22 cellular contexts compared by ENCODE assay signal in genomic region chr17:75820411-75821080, GRCh38. TPM values are rescaled to one million over a fixed set of nuclear protein-coding genes. Genes with fewer than 3 reads are reported as not detected.
DNase-seq lines count a peak whose midpoint lies in the region; ATAC-seq, FAIRE-seq and TF ChIP-seq lines count a peak whose summit lies in the region.
"Had no signal": no experiment of that assay in that cellular context is flagged by ENCODE, and none has a peak within 500 bp of the region (broad histone marks: within the 10 kb centered on the region; RNA-seq: fewer than 3 reads in every experiment).

No MANE protein-coding gene starts in this region.

- H3K9me3 Mint-ChIP-seq in activated naive CD8-positive, alpha-beta T cell (ENCODE audit: low read depth), result no peaks in the 10 kb centered on the region
- no peaks in the 10 kb centered on the region for H3K9me3 Mint-ChIP-seq in activated naive CD8-positive, alpha-beta T cell treated with anti-CD3 and anti-CD28 coated beads, Interleukin-2, amount 50 U/mL, for 24 hours
- H3K9me3 Mint-ChIP-seq: CD8-positive, alpha-beta T cell had no signal

- SMC1A ChIA-PET in GM12878 (lab: Charles Lee; ENCODE audit: uncharacterized antibody, unreplicated experiment), result interaction anchor here (1.1 kb wide), 1 partner anchor 39 kb away, joined by 3 read pairs; no protein-coding TSS in a partner anchor

- POLR2A ChIA-PET in GM12878 (lab: Charles Lee), result interaction anchor here (0.6 kb wide), 1 partner anchor 9 kb away, joined by 6 read pairs; no protein-coding TSS in a partner anchor

- H3K4me1 ChIP-seq in GM12878 (ENCODE audit: control insufficient read depth, insufficient read depth, low read length) (no peaks in the 10 kb centered on the region), osteoblast (ENCODE audit: insufficient read depth, low read length) (no peaks in the 10 kb centered on the region)

- TF ChIP-seq RAD21 in GM12878 (IDR thresholded peaks at IDR 0.05; ENCODE audit: insufficient read depth, low read depth, low read length), result no peak

- H3K27ac Mint-ChIP-seq in activated naive CD8-positive, alpha-beta T cell, result peak overlapping the region; percentile 72
- no peak overlapping the region for H3K27ac Mint-ChIP-seq in activated naive CD8-positive, alpha-beta T cell treated with anti-CD3 and anti-CD28 coated beads, Interleukin-2, amount 50 U/mL, for 24 hours

- H3K79me2 ChIP-seq in GM12878 (ENCODE audit: control insufficient read depth, insufficient read depth, low read length), result no peaks in the 10 kb centered on the region
- no peaks in the 10 kb centered on the region for H3K79me2 ChIP-seq in osteoblast (ENCODE audit: insufficient read depth, low read length)

- H3K4me3 ChIP-seq in H7 (ENCODE audit: insufficient read depth, low read depth, low read length) (no peak overlapping the region), GM12878 (no peak overlapping the region), osteoblast (ENCODE audit: insufficient read depth, low read length) (no peak overlapping the region)

- no peaks in the 10 kb centered on the region for H3K27me3 Mint-ChIP-seq in activated naive CD8-positive, alpha-beta T cell
- no peaks in the 10 kb centered on the region for H3K27me3 Mint-ChIP-seq in activated naive CD8-positive, alpha-beta T cell treated with anti-CD3 and anti-CD28 coated beads, Interleukin-2, amount 50 U/mL, for 24 hours

- TF ChIP-seq POLR2A in GM12878 (IDR thresholded peaks at IDR 0.05; ENCODE audit: low read depth, low read length), result no peak

- no peak overlapping the region for H3K9ac ChIP-seq in GM12878 (ENCODE audit: control insufficient read depth, insufficient read depth, low read length)

- H3K27me3 ChIP-seq in H7 (ENCODE audit: control insufficient read depth, insufficient read depth, low read length) (no peaks in the 10 kb centered on the region), GM12878 (replicated peaks in 1 of 2; ENCODE audit: control insufficient read depth in 2 of 2, insufficient read depth in 2 of 2, low read length in 1 of 2) (no peaks in the 10 kb centered on the region), osteoblast (ENCODE audit: insufficient read depth, low read length) (no peaks in the 10 kb centered on the region)

- H3K4me3 Mint-ChIP-seq in activated naive CD8-positive, alpha-beta T cell, result no peak overlapping the region
- H3K4me3 Mint-ChIP-seq in activated naive CD8-positive, alpha-beta T cell treated with anti-CD3 and anti-CD28 coated beads, Interleukin-2, amount 50 U/mL, for 24 hours, result no peak overlapping the region
- H3K4me3 Mint-ChIP-seq: CD8-positive, alpha-beta T cell had no signal

- TF ChIP-seq EP300 in GM12878 (IDR thresholded peaks at IDR 0.05; ENCODE audit: borderline replicate concordance in 1 of 2, control insufficient read depth in 1 of 2, low read depth in 2 of 2, low read length in 2 of 2), result no peak

- DNase-seq in activated naive CD8-positive, alpha-beta T cell treated with anti-CD3 and anti-CD28 coated beads, Interleukin-2, amount 50 U/mL, for 24 hours, result no peak
- DNase-seq in H7, result peak; percentile 43
- DNase-seq in GM12878 (ENCODE audit: low read depth, low spot score), result no peak
- DNase-seq in osteoblast (ENCODE audit: insufficient read length, low spot score, missing footprints), result peak; percentile 87
- DNase-seq in iPS-NIHi7 (ENCODE audit: extremely low spot score), result no peak
- DNase-seq: ACHN; CD8-positive, alpha-beta T cell; DMS79 treated with DMSO at 0.1 percent for 48 hours; GOT3; KBM-7; NCI-H1436; NCI-H2029; NCI-H2171; NCI-H446; NCI-H748 treated with DMSO at 0.1 percent for 48 hours; OCI-M1; SIG-M5 had no signal

- H3K9me3 ChIP-seq in GM12878 (replicated peaks; ENCODE audit: control insufficient read depth, insufficient read depth, low read length), result no peaks in the 10 kb centered on the region
- H3K9me3 ChIP-seq in osteoblast (ENCODE audit: low read depth, low read length), result no peaks in the 10 kb centered on the region

- CTCF ChIA-PET in GM12878 (lab: Yijun Ruan, JAX), result interaction anchor here (0.7 kb wide), 1 partner anchor 187 kb away, joined by 3 read pairs; no protein-coding TSS in a partner anchor

- in situ Hi-C loops in GM12878 (cut with MboI), result no loop called here

- TSS peak; percentile 28 for BruUV-seq in GM12878 (replicated peaks; lab: Mats Ljungman, UMichigan)

- 82% methylated on average over 15 of the region's 15 CpGs for WGBS in GM12878 (ENCODE audit: insufficient coverage, insufficient replicate concordance, low lambda C conversion rate, missing lambda C conversion rate)

- no peak for FAIRE-seq in GM12878 (lab: Jason Lieb, UNC)
- FAIRE-seq: D721Med had no signal

- H3K27ac ChIP-seq in GM12878 (ENCODE audit: control insufficient read depth, insufficient read depth) (no peak overlapping the region), osteoblast (ENCODE audit: low read depth, low read length) (no peak overlapping the region)

- H3K36me3 ChIP-seq in H7 (replicated peaks; ENCODE audit: control insufficient read depth, insufficient read depth, low read length), result peaks cover 46% of the 10 kb centered on the region
- H3K36me3 ChIP-seq in GM12878 (ENCODE audit: control insufficient read depth in 2 of 2, insufficient read depth in 2 of 2, low read length in 1 of 2), result peaks cover 22 to 23% of the 10 kb centered on the region in 2 experiments; a peak in 3 of 4 replicates
- H3K36me3 ChIP-seq in osteoblast (ENCODE audit: insufficient read depth, low read length), result peaks cover 49% of the 10 kb centered on the region

- TF ChIP-seq CTCF in GM12878 (IDR thresholded peaks at IDR 0.05 in 2 of 3, conservative IDR thresholded peaks at IDR 0.05 in 1 of 3; ENCODE audit: control insufficient read depth in 2 of 3, extremely low read depth in 1 of 3, insufficient read depth in 1 of 3, low read depth in 3 of 3, low read length in 3 of 3) (no peak), osteoblast (IDR thresholded peaks at IDR 0.05; ENCODE audit: extremely low read depth, low read depth, low read length) (no peak)

- ATAC-seq in activated naive CD8-positive, alpha-beta T cell treated with anti-CD3 and anti-CD28 coated beads, Interleukin-2, amount 50 U/mL, for 24 hours, result no peak
- ATAC-seq in GM12878 (no peak), HG03135 (IDR thresholded peaks at IDR 0.05; ENCODE audit: unreplicated experiment) (no peak), GM21423 (IDR thresholded peaks at IDR 0.05; ENCODE audit: unreplicated experiment) (no peak)
- ATAC-seq: CD8-positive, alpha-beta T cell had no signal

- H3K4me2 ChIP-seq in GM12878 (ENCODE audit: control insufficient read depth, insufficient read depth) (no peak overlapping the region), osteoblast (ENCODE audit: insufficient read depth, low read length) (no peak overlapping the region)

- RAD21 ChIA-PET in GM12878 (lab: Charles Lee; ENCODE audit: unreplicated experiment), result interaction anchor here (0.9 to 1.0 kb wide), 2 partner anchors 12 to 56 kb away, joined by 4 read pairs; partner anchors contain the start of gene GALK1

- H3K36me3 Mint-ChIP-seq in activated naive CD8-positive, alpha-beta T cell, result no peaks in the 10 kb centered on the region
- H3K36me3 Mint-ChIP-seq in activated naive CD8-positive, alpha-beta T cell treated with anti-CD3 and anti-CD28 coated beads, Interleukin-2, amount 50 U/mL, for 24 hours (ENCODE audit: low read depth), result peaks cover 8% of the 10 kb centered on the region

- intact Hi-C loops in GM12878 (cut with micrococcal nuclease; ENCODE audit: unreplicated experiment), result no loop called here

- H4K20me1 ChIP-seq in GM12878 (ENCODE audit: control insufficient read depth, insufficient read depth) (no peaks in the 10 kb centered on the region), osteoblast (ENCODE audit: insufficient read depth, low read length) (no peaks in the 10 kb centered on the region)

- peaks cover 18% of the 10 kb centered on the region for H3K4me1 Mint-ChIP-seq in activated naive CD8-positive, alpha-beta T cell (ENCODE audit: low read depth)
- H3K4me1 Mint-ChIP-seq in activated naive CD8-positive, alpha-beta T cell treated with anti-CD3 and anti-CD28 coated beads, Interleukin-2, amount 50 U/mL, for 24 hours, result peaks cover 16% of the 10 kb centered on the region

- H2AFZ ChIP-seq in GM12878 (ENCODE audit: control insufficient read depth, low read depth, low read length) (no peak overlapping the region), osteoblast (ENCODE audit: low read length) (no peak overlapping the region)

RNA-seq across cellular contexts. Expression of gene UNC13D, which starts 23.7 kb away (rescaled TPM):
- 4.2 and 7.2 TPM in 2 replicates for total RNA-seq in H7 (2014; rRNA removed; shearing (Covaris generic))
- total RNA-seq in GM12878 (2013; cell fraction: nucleolus; rRNA removed), result 128 and 142 TPM in 2 replicates
- 37.9 and 45.2 TPM in 2 replicates for total RNA-seq in GM12878 (2014; rRNA removed)
- 10.0 and 10.3 TPM in 2 replicates for total RNA-seq in GM12878 (2014; rRNA removed; fragmentation: Illumina TruSeq; extraction: Trizol)
- total RNA-seq in GM12878 (2021), result 58.6 and 63.9 TPM in 2 replicates
- polyA plus RNA-seq in GM12878 (2011; ENCODE audit: low read depth), result 46.6 TPM
- 9.2 and 15.5 TPM in 2 replicates for polyA plus RNA-seq in GM12878 (2011; rRNA removed)
- polyA plus RNA-seq in GM12878 (2011; cell fraction: cytosol; rRNA removed), result 11.1 and 15.5 TPM in 2 replicates
- 157 and 179 TPM in 2 replicates for polyA plus RNA-seq in GM12878 (2011; cell fraction: nucleus; rRNA removed)
- 42.6 and 46.6 TPM in 2 replicates for polyA plus RNA-seq in GM12878 (2012)
- polyA plus RNA-seq in GM12878 (2014; fragmentation: Illumina TruSeq; extraction: Trizol), result 4.0 and 14.4 TPM in 2 replicates
- polyA plus RNA-seq in GM12878 (2014; fragmentation: Nextera tagmentation; extraction: Ambion mirVana), result 1 to 10 TPM in 1 of 2 experiments, under 1 TPM in 1; 0.32 to 1.6 TPM
- 37.1 and 46.0 TPM in 2 replicates for polyA plus RNA-seq in GM12878 (2014; rRNA removed)
- polyA plus RNA-seq in GM12878 (2016; fragmentation: Nextera tagmentation; extraction: Ambion mirVana), result 10 to 100 TPM; 34.9 to 37.4 TPM
- polyA minus RNA-seq in GM12878 (2011; rRNA and poly(A)+ RNA removed), result 12.5 and 23.1 TPM in 2 replicates
- polyA minus RNA-seq in GM12878 (2011; cell fraction: cytosol; rRNA and poly(A)+ RNA removed), result 9.7 and 12.6 TPM in 2 replicates
- polyA minus RNA-seq in GM12878 (2011; cell fraction: nucleus; rRNA and poly(A)+ RNA removed), result 47.1 and 66.4 TPM in 2 replicates
- total RNA-seq in osteoblast, result 1.1 and 2.1 TPM in 2 replicates
- total RNA-seq: RPMI7951 had no signal

RNA-seq across cellular contexts. Expression of gene WBP2, which starts 34.6 kb away (rescaled TPM):
- total RNA-seq in H7 (2014; rRNA removed; shearing (Covaris generic)), result 44.8 and 48.2 TPM in 2 replicates
- 24.5 and 27.7 TPM in 2 replicates for total RNA-seq in GM12878 (2013; cell fraction: nucleolus; rRNA removed)
- total RNA-seq in GM12878 (2014; rRNA removed) (26.0 and 28.4 TPM in 2 replicates), GM12878 (2014; rRNA removed; fragmentation: Illumina TruSeq; extraction: Trizol) (11.8 and 12.1 TPM in 2 replicates), GM12878 (2021) (53.9 and 56.4 TPM in 2 replicates), osteoblast (31.1 and 38.3 TPM in 2 replicates)
- polyA plus RNA-seq in GM12878 (2011; ENCODE audit: low read depth), result 45.2 TPM
- polyA plus RNA-seq in GM12878 (2011; rRNA removed) (12.7 and 18.6 TPM in 2 replicates), GM12878 (2014; fragmentation: Illumina TruSeq; extraction: Trizol) (40.8 and 53.4 TPM in 2 replicates), GM12878 (2014; fragmentation: Nextera tagmentation; extraction: Ambion mirVana) (1 to 10 TPM; 1.5 to 3.0 TPM), GM12878 (2014; rRNA removed) (26.6 and 30.9 TPM in 2 replicates), GM12878 (2016; fragmentation: Nextera tagmentation; extraction: Ambion mirVana) (10 to 100 TPM; 49.8 to 57.3 TPM)
- 18.8 and 21.9 TPM in 2 replicates for polyA plus RNA-seq in GM12878 (2011; cell fraction: cytosol; rRNA removed)
- polyA plus RNA-seq in GM12878 (2011; cell fraction: nucleus; rRNA removed), result 60.2 and 65.4 TPM in 2 replicates
- 80.3 and 82.1 TPM in 2 replicates for polyA plus RNA-seq in GM12878 (2012)
- 20.7 and 21.9 TPM in 2 replicates for polyA minus RNA-seq in GM12878 (2011; rRNA and poly(A)+ RNA removed)
- polyA minus RNA-seq in GM12878 (2011; cell fraction: cytosol; rRNA and poly(A)+ RNA removed), result 11.9 and 13.1 TPM in 2 replicates
- polyA minus RNA-seq in GM12878 (2011; cell fraction: nucleus; rRNA and poly(A)+ RNA removed), result 21.2 and 23.5 TPM in 2 replicates

RNA-seq across cellular contexts. Expression of gene UNK, which starts 35.9 kb away (rescaled TPM):
- total RNA-seq in H7 (2014; rRNA removed; shearing (Covaris generic)), result 17.9 and 21.7 TPM in 2 replicates
- total RNA-seq in GM12878 (2013; cell fraction: nucleolus; rRNA removed), result 197 and 212 TPM in 2 replicates
- total RNA-seq in GM12878 (2014; rRNA removed) (26.7 and 32.6 TPM in 2 replicates), GM12878 (2014; rRNA removed; fragmentation: Illumina TruSeq; extraction: Trizol) (23.8 and 25.9 TPM in 2 replicates), GM12878 (2021) (32.2 and 34.5 TPM in 2 replicates), osteoblast (18.5 and 23.6 TPM in 2 replicates)
- polyA plus RNA-seq in GM12878 (2011; ENCODE audit: low read depth), result 6.2 TPM
- polyA plus RNA-seq in GM12878 (2011; rRNA removed) (30.8 and 33.2 TPM in 2 replicates), GM12878 (2014; fragmentation: Illumina TruSeq; extraction: Trizol) (25.2 and 26.9 TPM in 2 replicates), GM12878 (2014; fragmentation: Nextera tagmentation; extraction: Ambion mirVana) (10 to 100 TPM in 1 of 2 experiments, 1 to 10 TPM in 1; 8.9 to 11.9 TPM), GM12878 (2014; rRNA removed) (29.7 and 31.1 TPM in 2 replicates), GM12878 (2016; fragmentation: Nextera tagmentation; extraction: Ambion mirVana) (10 to 100 TPM; 27.6 to 27.8 TPM)
- 17.2 and 20.1 TPM in 2 replicates for polyA plus RNA-seq in GM12878 (2011; cell fraction: cytosol; rRNA removed)
- 36.8 and 48.3 TPM in 2 replicates for polyA plus RNA-seq in GM12878 (2011; cell fraction: nucleus; rRNA removed)
- 18.8 and 20.3 TPM in 2 replicates for polyA plus RNA-seq in GM12878 (2012)
- polyA minus RNA-seq in GM12878 (2011; rRNA and poly(A)+ RNA removed), result 48.5 and 52.4 TPM in 2 replicates
- 11.5 and 12.8 TPM in 2 replicates for polyA minus RNA-seq in GM12878 (2011; cell fraction: cytosol; rRNA and poly(A)+ RNA removed)
- 41.1 and 51.5 TPM in 2 replicates for polyA minus RNA-seq in GM12878 (2011; cell fraction: nucleus; rRNA and poly(A)+ RNA removed)

RNA-seq across cellular contexts. Expression of gene GALK1, which starts 55.6 kb away (rescaled TPM):
- total RNA-seq in H7 (2014; rRNA removed; shearing (Covaris generic)), result 43.4 and 47.2 TPM in 2 replicates
- 12.0 and 15.1 TPM in 2 replicates for total RNA-seq in GM12878 (2013; cell fraction: nucleolus; rRNA removed)
- total RNA-seq in GM12878 (2014; rRNA removed) (32.6 and 43.2 TPM in 2 replicates), GM12878 (2014; rRNA removed; fragmentation: Illumina TruSeq; extraction: Trizol) (8.7 and 9.2 TPM in 2 replicates), GM12878 (2021) (38.5 and 41.1 TPM in 2 replicates), osteoblast (25.3 and 27.7 TPM in 2 replicates)
- polyA plus RNA-seq in GM12878 (2011; ENCODE audit: low read depth), result 8.1 TPM
- polyA plus RNA-seq in GM12878 (2011; rRNA removed) (4.0 and 8.4 TPM in 2 replicates), GM12878 (2014; fragmentation: Illumina TruSeq; extraction: Trizol) (0.25 and 3.6 TPM in 2 replicates), GM12878 (2014; fragmentation: Nextera tagmentation; extraction: Ambion mirVana) (1 to 10 TPM in 1 of 2 experiments, under 1 TPM in 1; 0.21 to 5.9 TPM), GM12878 (2014; rRNA removed) (34.2 and 40.8 TPM in 2 replicates), GM12878 (2016; fragmentation: Nextera tagmentation; extraction: Ambion mirVana) (10 to 100 TPM; 38.1 to 43.8 TPM)
- 15.1 and 25.3 TPM in 2 replicates for polyA plus RNA-seq in GM12878 (2011; cell fraction: cytosol; rRNA removed)
- polyA plus RNA-seq in GM12878 (2011; cell fraction: nucleus; rRNA removed), result 30.2 and 35.7 TPM in 2 replicates
- polyA plus RNA-seq in GM12878 (2012), result 18.6 and 22.4 TPM in 2 replicates
- polyA minus RNA-seq in GM12878 (2011; rRNA and poly(A)+ RNA removed), result 5.0 and 16.4 TPM in 2 replicates
- 9.8 and 15.2 TPM in 2 replicates for polyA minus RNA-seq in GM12878 (2011; cell fraction: cytosol; rRNA and poly(A)+ RNA removed)
- 9.7 TPM in 2 replicates for polyA minus RNA-seq in GM12878 (2011; cell fraction: nucleus; rRNA and poly(A)+ RNA removed)

RNA-seq across cellular contexts. Expression of gene TRIM47, which starts 57.8 kb away (rescaled TPM):
- total RNA-seq in H7 (2014; rRNA removed; shearing (Covaris generic)), result 8.5 and 14.1 TPM in 2 replicates
- 4.6 and 7.4 TPM in 2 replicates for total RNA-seq in GM12878 (2013; cell fraction: nucleolus; rRNA removed)
- 9.6 and 9.8 TPM in 2 replicates for total RNA-seq in GM12878 (2014; rRNA removed)
- total RNA-seq in GM12878 (2014; rRNA removed; fragmentation: Illumina TruSeq; extraction: Trizol), result 3.7 and 4.3 TPM in 2 replicates
- total RNA-seq in GM12878 (2021), result 8.6 and 9.8 TPM in 2 replicates
- polyA plus RNA-seq in GM12878 (2011; ENCODE audit: low read depth), result 0.16 TPM
- 0.12 and 0.35 TPM in 2 replicates for polyA plus RNA-seq in GM12878 (2011; rRNA removed)
- polyA plus RNA-seq in GM12878 (2011; cell fraction: cytosol; rRNA removed), result 0.64 and 0.93 TPM in 2 replicates
- polyA plus RNA-seq in GM12878 (2011; cell fraction: nucleus; rRNA removed), result 0.48 and 1.5 TPM in 2 replicates
- polyA plus RNA-seq in GM12878 (2012), result 0.67 and 0.97 TPM in 2 replicates
- 0.84 and 4.6 TPM in 2 replicates for polyA plus RNA-seq in GM12878 (2014; fragmentation: Illumina TruSeq; extraction: Trizol)
- 1 to 10 TPM in 1 of 2 experiments, under 1 TPM in 1; 0.79 to 1.8 TPM for polyA plus RNA-seq in GM12878 (2014; fragmentation: Nextera tagmentation; extraction: Ambion mirVana)
- polyA plus RNA-seq in GM12878 (2014; rRNA removed), result 8.4 and 11.3 TPM in 2 replicates
- polyA plus RNA-seq in GM12878 (2016; fragmentation: Nextera tagmentation; extraction: Ambion mirVana), result 1 to 10 TPM; 6.1 to 9.7 TPM
- polyA minus RNA-seq in GM12878 (2011; rRNA and poly(A)+ RNA removed), result not detected in 2 replicates
- 0.73 TPM in 1 of 2 replicates, not detected in the other for polyA minus RNA-seq in GM12878 (2011; cell fraction: cytosol; rRNA and poly(A)+ RNA removed)
- 0.96 and 0.97 TPM in 2 replicates for polyA minus RNA-seq in GM12878 (2011; cell fraction: nucleus; rRNA and poly(A)+ RNA removed)
- 21.7 and 22.4 TPM in 2 replicates for total RNA-seq in osteoblast

Comparison
In these comparisons a context has a peak if more than half of its experiments do, and no peak if none do; other contexts are left out.
1. DNase-seq: peak in H7 (single experiment) and osteoblast (single experiment); none in activated naive CD8-positive, alpha-beta T cell treated with anti-CD3 and anti-CD28 coated beads, Interleukin-2, amount 50 U/mL, for 24 hours (single experiment), GM12878 (single experiment) and iPS-NIHi7 (single experiment).